Comparison of ENCODE assay signal across 8 cellular contexts in genomic region chr10:126905776-126906703, GRCh38. TPM values are rescaled to one million over a fixed set of nuclear protein-coding genes. Genes with fewer than 3 reads are reported as not detected.
A peak's percentile ranks its signal among the peaks of the same experiment; 100 is the strongest.
DNase-seq lines count a peak whose midpoint lies in the region; ATAC-seq and TF ChIP-seq lines count a peak whose summit lies in the region.

No MANE protein-coding gene starts in this region.

- no peak overlapping the region for H3K4me3 ChIP-seq in endocrine pancreas (ENCODE audit: control insufficient read depth, insufficient read depth, low read length)
- peak overlapping the region; percentile 87 to 91 for H3K4me3 ChIP-seq in vagina

- no peak overlapping the region for H3K27ac Mint-ChIP-seq in activated T-cell treated with anti-CD3 and anti-CD28 coated beads, Interleukin-2, amount 50 U/mL, for 72 hours

- H3K4me3 Mint-ChIP-seq in activated T-cell treated with anti-CD3 and anti-CD28 coated beads, Interleukin-2, amount 50 U/mL, for 72 hours: peak overlapping the region; percentile 58 to 68

- no peak for DNase-seq in activated T-cell treated with anti-CD3 and anti-CD28 coated beads, Interleukin-2, amount 50 U/mL, for 72 hours
- DNase-seq in activated T-cell treated with anti-CD3 and anti-CD28 coated beads, Interleukin-2, amount 50 U/mL, for 1 hour: no peak
- DNase-seq in mesenteric fat pad (ENCODE audit: low spot score) (peak; percentile 89), vagina (ENCODE audit: extremely low spot score in 2 of 2) (no peak), epidermal melanocyte (ENCODE audit: insufficient read length, low spot score) (no peak)
- DNase-seq in activated CD4-positive, CD25-positive, alpha-beta regulatory T cell treated with anti-CD3 and anti-CD28 coated beads, Interleukin-2, amount 50 U/mL, for 72 hours: no peak

- H3K27me3 ChIP-seq in endocrine pancreas (ENCODE audit: control insufficient read depth, insufficient read depth, low read length) (no peaks in the 10 kb centered on the region), vagina (no peaks in the 10 kb centered on the region)

- no peaks in the 10 kb centered on the region for H3K36me3 Mint-ChIP-seq in activated T-cell treated with anti-CD3 and anti-CD28 coated beads, Interleukin-2, amount 50 U/mL, for 72 hours (ENCODE audit: insufficient read depth in 2 of 2)

- no peak for ATAC-seq in activated T-cell treated with anti-CD3 and anti-CD28 coated beads, Interleukin-2, amount 50 U/mL, for 72 hours (replicated peaks in 1 of 2)
- no peak for ATAC-seq in GM19035 (IDR thresholded peaks at IDR 0.05; ENCODE audit: unreplicated experiment)

- no peaks in the 10 kb centered on the region for H3K4me1 Mint-ChIP-seq in activated T-cell treated with anti-CD3 and anti-CD28 coated beads, Interleukin-2, amount 50 U/mL, for 72 hours (ENCODE audit: low read depth)

- intact Hi-C loops in vagina (cut with DNase I): no loop called here

- no peaks in the 10 kb centered on the region for H3K9me3 Mint-ChIP-seq in activated T-cell treated with anti-CD3 and anti-CD28 coated beads, Interleukin-2, amount 50 U/mL, for 72 hours

- peak overlapping the region; percentile 74 for H3K9ac ChIP-seq in endocrine pancreas (ENCODE audit: control insufficient read depth, insufficient read depth, low read length)

- TF ChIP-seq POLR2A in vagina (IDR thresholded peaks at IDR 0.05): no peak

- H3K4me1 ChIP-seq in endocrine pancreas (ENCODE audit: control insufficient read depth, insufficient read depth, low read length): no peaks in the 10 kb centered on the region
- H3K4me1 ChIP-seq in vagina: peaks cover 51% of the 10 kb centered on the region

- no peaks in the 10 kb centered on the region for H3K9me3 ChIP-seq in endocrine pancreas (ENCODE audit: control insufficient read depth, low read length)
- no peaks in the 10 kb centered on the region for H3K9me3 ChIP-seq in vagina

- no peak for TF ChIP-seq CTCF in vagina (IDR thresholded peaks at IDR 0.05)

- H3K27me3 Mint-ChIP-seq in activated T-cell treated with anti-CD3 and anti-CD28 coated beads, Interleukin-2, amount 50 U/mL, for 72 hours (ENCODE audit: low read depth): peaks cover 29% of the 10 kb centered on the region

- H3K36me3 ChIP-seq in endocrine pancreas (ENCODE audit: control insufficient read depth, insufficient read depth, low read length) (no peaks in the 10 kb centered on the region), vagina (no peaks in the 10 kb centered on the region)

- peak overlapping the region; percentile 85 for H3K27ac ChIP-seq in vagina

RNA-seq across cellular contexts. Expression of gene DOCK1, which starts 0.8 kb away (rescaled TPM):
- under 1 TPM; 0.35 to 0.53 TPM for total RNA-seq in activated T-cell treated with anti-CD3 and anti-CD28 coated beads, Interleukin-2, amount 50 U/mL, for 72 hours
- 46.0 TPM for total RNA-seq in mesenteric fat pad
- 64.6 TPM for total RNA-seq in vagina

Comparison
In these comparisons a context has a peak if more than half of its experiments do, and no peak if none do; other contexts are left out.
1. RNA of gene DOCK1, which starts 0.8 kb away (total RNA-seq): 64.6 TPM in vagina (single experiment) and 46.0 TPM in mesenteric fat pad (single experiment); 0.35 to 0.53 TPM in activated T-cell treated with anti-CD3 and anti-CD28 coated beads, Interleukin-2, amount 50 U/mL, for 72 hours; every median in the first group is over 10 times any median in the second.